ENCODE assay signal across 9 cellular contexts in the genomic region with DNA sequence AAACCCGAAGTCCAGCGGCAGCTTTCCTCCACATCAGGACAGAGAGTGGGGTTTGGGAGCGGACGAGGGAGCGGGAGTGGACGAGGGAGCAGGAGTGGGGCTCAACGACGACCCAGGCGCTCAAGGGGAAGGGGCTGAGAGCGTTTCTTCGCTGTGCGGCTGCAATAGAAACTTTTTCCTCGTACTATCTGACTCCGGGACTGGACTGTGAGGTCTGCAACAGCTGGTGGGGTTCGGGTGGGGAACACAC. TPM values are rescaled to one million over a fixed set of nuclear protein-coding genes. Genes with fewer than 3 reads are reported as not detected.
A peak's percentile ranks its signal among the peaks of the same experiment; 100 is the strongest.
DNase-seq lines count a peak whose midpoint lies in the region; ATAC-seq and TF ChIP-seq lines count a peak whose summit lies in the region.
"Had no signal": no experiment of that assay in that cellular context is flagged by ENCODE, and none has a peak within 500 bp of the region (broad histone marks: within the 10 kb centered on the region; RNA-seq: fewer than 3 reads in every experiment).

No MANE protein-coding gene starts in this region.

- no peaks in the 10 kb centered on the region for H3K4me1 ChIP-seq in fibroblast of lung (ENCODE audit: control insufficient read depth, extremely low read depth, insufficient read depth, low read length)
- peaks cover 5 to 7% of the 10 kb centered on the region in 2 donors for H3K4me1 ChIP-seq in uterus
- no peaks in the 10 kb centered on the region for H3K4me1 ChIP-seq in PC-9 (replicated peaks; ENCODE audit: insufficient read depth)

- intact Hi-C loops in natural killer cell (cut with micrococcal nuclease) = no loop called here
- intact Hi-C loops in uterus (cut with DNase I; ENCODE audit: low total_unique reads) = loop anchor here (10.0 kb wide), 1 partner anchor 65 kb away; no protein-coding TSS in a partner anchor
- intact Hi-C loops in PC-9 (cut with micrococcal nuclease; ENCODE audit: unreplicated experiment) = no loop called here

- H3K4me3 ChIP-seq in fibroblast of lung (replicated peaks in 1 of 4; ENCODE audit: control extremely low read depth in 1 of 4, insufficient read depth in 1 of 4, low read depth in 3 of 4, low read length in 4 of 4) (peak overlapping the region; percentile 41 to 65 (median 44)), uterus (peak overlapping the region; percentile 68 to 75), PC-9 (no peak overlapping the region)

- H3K79me2 ChIP-seq in fibroblast of lung (ENCODE audit: control insufficient read depth, insufficient read depth, low read length) = no peaks in the 10 kb centered on the region
- no peaks in the 10 kb centered on the region for H3K79me2 ChIP-seq in PC-9 (ENCODE audit: low read depth)

- no peak for ATAC-seq in activated naive CD4-positive, alpha-beta T cell treated with anti-CD3 and anti-CD28 coated beads, Interleukin-2, amount 50 U/mL, for 72 hours
- ATAC-seq in natural killer cell = no peak
- no peak for ATAC-seq in HG02678 (IDR thresholded peaks at IDR 0.05; ENCODE audit: unreplicated experiment)

- no peaks in the 10 kb centered on the region for H3K9me3 Mint-ChIP-seq in activated naive CD4-positive, alpha-beta T cell treated with anti-CD3 and anti-CD28 coated beads, Interleukin-2, amount 50 U/mL, for 24 hours
- no peaks in the 10 kb centered on the region for H3K9me3 Mint-ChIP-seq in activated naive CD4-positive, alpha-beta T cell treated with anti-CD3 and anti-CD28 coated beads, Interleukin-2, amount 50 U/mL, for 72 hours
- H3K9me3 Mint-ChIP-seq in natural killer cell = no peaks in the 10 kb centered on the region

- TF ChIP-seq CTCF in fibroblast of lung (conservative IDR thresholded peaks at IDR 0.05 in 1 of 2, IDR thresholded peaks at IDR 0.05 in 1 of 2; ENCODE audit: low read depth in 1 of 2, low read length in 2 of 2) (no peak), natural killer cell (IDR thresholded peaks at IDR 0.05) (no peak), uterus (IDR thresholded peaks at IDR 0.05) (no peak), PC-9 (conservative IDR thresholded peaks at IDR 0.05) (no peak)

- peaks cover 16% of the 10 kb centered on the region for H3K27me3 ChIP-seq in fibroblast of lung (ENCODE audit: control insufficient read depth, insufficient read depth, low read length)
- H3K27me3 ChIP-seq in uterus = no peaks in the 10 kb centered on the region
- peaks cover 14% of the 10 kb centered on the region; the same call in 1 of the 2 replicates for H3K27me3 ChIP-seq in PC-9 (ENCODE audit: insufficient read depth, low read depth)

- H3K36me3 ChIP-seq in fibroblast of lung (ENCODE audit: control insufficient read depth, insufficient read depth, low read length) (no peaks in the 10 kb centered on the region), uterus (no peaks in the 10 kb centered on the region), PC-9 (ENCODE audit: low read depth) (no peaks in the 10 kb centered on the region)

- CTCF ChIA-PET in PC-9 (lab: Charles Lee) = no interaction called here

- no peak overlapping the region for H3K9ac ChIP-seq in fibroblast of lung (ENCODE audit: insufficient read depth, low read length)

- H3K27ac Mint-ChIP-seq in activated naive CD4-positive, alpha-beta T cell treated with anti-CD3 and anti-CD28 coated beads, Interleukin-2, amount 50 U/mL, for 24 hours = no peak overlapping the region
- no peak overlapping the region for H3K27ac Mint-ChIP-seq in activated naive CD4-positive, alpha-beta T cell treated with anti-CD3 and anti-CD28 coated beads, Interleukin-2, amount 50 U/mL, for 72 hours
- no peak overlapping the region for H3K27ac Mint-ChIP-seq in natural killer cell

- no peak for TF ChIP-seq POLR2A in uterus (IDR thresholded peaks at IDR 0.05)

- H2AFZ ChIP-seq in fibroblast of lung (ENCODE audit: low read length) = no peak overlapping the region
- no peak overlapping the region for H2AFZ ChIP-seq in PC-9

- no peak overlapping the region for H3K27ac ChIP-seq in fibroblast of lung (ENCODE audit: insufficient read depth, low read length)
- peak overlapping the region; percentile 80 to 91 for H3K27ac ChIP-seq in uterus
- no peak overlapping the region for H3K27ac ChIP-seq in PC-9
- H3K27ac ChIP-seq: C4-2B had no signal

- H3K4me2 ChIP-seq in fibroblast of lung (ENCODE audit: extremely low read depth, insufficient read depth, low read length) = peak overlapping the region; percentile 75
- H3K4me2 ChIP-seq in PC-9 = no peak overlapping the region

- POLR2A ChIA-PET in PC-9 (lab: Charles Lee; ENCODE audit: unreplicated experiment) = no interaction called here

- peak overlapping the region; percentile 79 for H3K4me3 Mint-ChIP-seq in activated naive CD4-positive, alpha-beta T cell treated with anti-CD3 and anti-CD28 coated beads, Interleukin-2, amount 50 U/mL, for 24 hours
- H3K4me3 Mint-ChIP-seq in natural killer cell = peak overlapping the region; percentile 64

- no peaks in the 10 kb centered on the region for H3F3A ChIP-seq in PC-9 (ENCODE audit: insufficient read depth, low read depth)

- H3K27me3 Mint-ChIP-seq in activated naive CD4-positive, alpha-beta T cell treated with anti-CD3 and anti-CD28 coated beads, Interleukin-2, amount 50 U/mL, for 24 hours = peaks cover 49% of the 10 kb centered on the region
- peaks cover 49 to 78% of the 10 kb centered on the region in 2 donors for H3K27me3 Mint-ChIP-seq in natural killer cell (ENCODE audit: low read depth in 2 of 2)

- peaks cover 1% of the 10 kb centered on the region for H3K36me3 Mint-ChIP-seq in activated naive CD4-positive, alpha-beta T cell treated with anti-CD3 and anti-CD28 coated beads, Interleukin-2, amount 50 U/mL, for 24 hours
- peaks cover 0 to 13% of the 10 kb centered on the region in 2 donors for H3K36me3 Mint-ChIP-seq in activated naive CD4-positive, alpha-beta T cell treated with anti-CD3 and anti-CD28 coated beads, Interleukin-2, amount 50 U/mL, for 72 hours
- no peaks in the 10 kb centered on the region for H3K36me3 Mint-ChIP-seq in natural killer cell

- H3K9me2 ChIP-seq in PC-9 (ENCODE audit: insufficient read depth) = no peaks in the 10 kb centered on the region

- BruUV-seq in PC-9 (replicated peaks; lab: Mats Ljungman, UMichigan) = no TSS peak

- DNase-seq in activated naive CD4-positive, alpha-beta T cell treated with anti-CD3 and anti-CD28 coated beads, Interleukin-2, amount 50 U/mL, for 72 hours (ENCODE audit: low spot score in 2 of 2) = no peak
- DNase-seq in fibroblast of lung (ENCODE audit: low read depth in 2 of 2) = no peak
- DNase-seq in natural killer cell = no peak
- DNase-seq in uterus = peak in 1 of 2 donors; percentile 28
- DNase-seq in PC-9 = no peak
- DNase-seq in stimulated activated CD4-positive, alpha-beta T cell treated with anti-CD3 and anti-CD28 coated beads, Interleukin-12 subunit alpha, Interleukin-12 subunit beta, amount 100 ng/mL, for 4 hours = no peak

- no peaks in the 10 kb centered on the region for H4K20me1 ChIP-seq in fibroblast of lung (ENCODE audit: control insufficient read depth, extremely low read depth, insufficient read depth, low read length)
- H4K20me1 ChIP-seq in PC-9 (ENCODE audit: insufficient read depth) = no peaks in the 10 kb centered on the region

- H3K4me1 Mint-ChIP-seq in activated naive CD4-positive, alpha-beta T cell treated with anti-CD3 and anti-CD28 coated beads, Interleukin-2, amount 50 U/mL, for 24 hours = peaks cover 22% of the 10 kb centered on the region
- H3K4me1 Mint-ChIP-seq in natural killer cell = peaks cover 13 to 16% of the 10 kb centered on the region in 2 donors

- no peaks in the 10 kb centered on the region for H3K9me3 ChIP-seq in fibroblast of lung (ENCODE audit: control insufficient read depth, insufficient read depth, low read depth, low read length)
- H3K9me3 ChIP-seq in uterus = no peaks in the 10 kb centered on the region
- no peaks in the 10 kb centered on the region for H3K9me3 ChIP-seq in PC-9 (ENCODE audit: insufficient read depth, low read depth)

RNA-seq across cellular contexts. Expression of a gene that starts 1.4 kb away (rescaled TPM):
- not detected for total RNA-seq in activated naive CD4-positive, alpha-beta T cell treated with anti-CD3 and anti-CD28 coated beads, Interleukin-2, amount 50 U/mL, for 72 hours
- total RNA-seq in fibroblast of lung (14.9 and 16.2 TPM in 2 replicates), natural killer cell (1 to 10 TPM in 1 of 3 donors, under 1 TPM in 2; 0.38 to 1.3 (median 0.66) TPM), uterus (10 to 100 TPM in 2 of 4 donors, 1 to 10 TPM in 1, under 1 TPM in 1; under 0.01 to 40.3 (median 14.0) TPM), PC-9 (2021) (not detected in 2 replicates)
- polyA plus RNA-seq in fibroblast of lung = 0.96 and 10.0 TPM in 2 replicates
- 1.2 and 16.4 TPM in 2 replicates for polyA plus RNA-seq in fibroblast of lung (2012)
- polyA minus RNA-seq in fibroblast of lung (ENCODE audit: low replicate concordance) = 0.39 and 18.9 TPM in 2 replicates

Comparison
In these comparisons a context has a peak if more than half of its experiments do, and no peak if none do; other contexts are left out.
1. H3K27ac ChIP-seq: peak in uterus (2 of 2); none in fibroblast of lung (single experiment) and PC-9 (single experiment).